In the genomic region with DNA sequence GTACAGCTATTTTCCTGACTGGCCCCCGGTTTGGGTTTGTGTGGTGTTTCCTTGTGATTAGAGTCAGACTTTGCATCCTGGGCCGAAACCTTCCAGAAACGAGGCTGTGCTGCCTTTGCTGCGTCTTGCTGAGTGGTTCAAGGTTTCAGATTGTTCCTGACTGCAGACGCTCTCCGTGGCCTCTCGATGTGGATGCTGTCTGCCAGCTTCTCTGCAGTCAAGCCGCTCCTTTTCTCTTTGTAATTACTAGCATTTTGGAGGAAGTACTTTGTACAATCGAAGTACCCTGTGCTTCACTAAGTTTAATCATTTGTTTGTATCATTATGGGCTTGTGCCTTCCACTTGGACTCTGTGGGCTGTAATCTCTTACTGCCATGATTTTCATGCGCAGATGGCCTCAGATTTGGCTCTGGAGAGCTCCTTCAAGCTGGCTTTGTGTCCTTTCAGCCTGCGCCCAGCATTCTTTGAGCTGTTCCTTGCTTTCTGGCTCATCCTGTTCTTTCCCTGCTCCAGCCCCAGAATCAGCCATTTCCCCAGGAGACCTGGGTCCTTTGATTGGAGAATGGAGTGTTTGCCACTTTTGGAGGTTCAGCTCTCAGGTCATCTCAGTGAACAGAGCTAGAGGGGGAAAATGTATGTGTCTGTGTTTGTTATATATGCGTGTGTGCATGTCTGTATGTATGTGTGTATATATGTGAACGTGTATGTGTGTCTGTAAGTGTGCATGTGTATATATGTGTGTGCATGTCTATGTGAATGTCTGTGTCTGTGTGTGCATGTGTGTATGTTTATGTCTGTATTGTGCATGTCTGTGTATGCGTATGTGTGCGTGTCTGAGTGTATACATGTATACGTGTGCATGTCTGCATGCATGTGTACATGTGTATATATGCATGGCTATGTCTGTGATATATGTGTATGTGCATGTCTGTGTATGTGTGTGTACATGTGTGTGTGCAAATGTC, we compare ENCODE assay signal across 15 cellular contexts. TPM values are rescaled to one million over a fixed set of nuclear protein-coding genes. Genes with fewer than 3 reads are reported as not detected.
DNase-seq lines count a peak whose midpoint lies in the region; ATAC-seq and TF ChIP-seq lines count a peak whose summit lies in the region.
"Had no signal": no experiment of that assay in that cellular context is flagged by ENCODE, and none has a peak within 500 bp of the region (broad histone marks: within the 10 kb centered on the region; RNA-seq: fewer than 3 reads in every experiment).

No MANE protein-coding gene starts in this region.

- peaks cover 6% of the 10 kb centered on the region for H3K36me3 Mint-ChIP-seq in WTC11

- H3K4me1 ChIP-seq in cardiac muscle cell (ENCODE audit: low read depth) (no peaks in the 10 kb centered on the region), hepatocyte (ENCODE audit: insufficient read depth) (no peaks in the 10 kb centered on the region), aorta (ENCODE audit: control insufficient read depth in 1 of 2, insufficient read depth in 2 of 2, low read length in 2 of 2) (no peaks in the 10 kb centered on the region)
- H3K4me1 ChIP-seq: adrenal gland, upper lobe of left lung had no signal

- peak overlapping the region; percentile 73 for H3K27ac Mint-ChIP-seq in WTC11
- H3K27ac Mint-ChIP-seq: activated T-cell treated with anti-CD3 and anti-CD28 coated beads, Interleukin-2, amount 50 U/mL, for 72 hours had no signal

- 88% methylated on average over 16 of the region's 16 CpGs for WGBS in hepatocyte (ENCODE audit: low lambda C conversion rate, missing lambda C conversion rate)
- 84 to 89% methylated on average over 16 of the region's 16 CpGs for WGBS in aorta, 2 donors

- H3K36me3 ChIP-seq in cardiac muscle cell (no peaks in the 10 kb centered on the region), hepatocyte (replicated peaks; ENCODE audit: insufficient read depth, low read depth) (no peaks in the 10 kb centered on the region), aorta (ENCODE audit: control insufficient read depth in 1 of 2, insufficient read depth in 2 of 2, low read length in 1 of 2) (no peaks in the 10 kb centered on the region)
- H3K36me3 ChIP-seq: adrenal gland, upper lobe of left lung had no signal

- H2AFZ ChIP-seq in hepatocyte = no peak overlapping the region

- H3K9me3 ChIP-seq in cardiac muscle cell (ENCODE audit: low read depth) (no peaks in the 10 kb centered on the region), hepatocyte (ENCODE audit: low read depth) (no peaks in the 10 kb centered on the region), aorta (ENCODE audit: control insufficient read depth, low read length) (no peaks in the 10 kb centered on the region)
- H3K9me3 ChIP-seq: adrenal gland, upper lobe of left lung had no signal

- H3K9me2 ChIP-seq in hepatocyte (replicated peaks; ENCODE audit: insufficient read depth) = no peaks in the 10 kb centered on the region

- no peak overlapping the region for H3K4me2 ChIP-seq in hepatocyte

- DNase-seq in cardiac muscle cell (ENCODE audit: low read depth in 1 of 2, low spot score in 1 of 2) (peak in 1 of 2 donors; percentile 23), cardiac septum (ENCODE audit: low spot score) (no peak), WTC11 (ENCODE audit: low spot score) (no peak), hepatocyte (ENCODE audit: low spot score) (no peak), aorta (no peak), SK-N-DZ (ENCODE audit: low spot score) (no peak)
- DNase-seq: islet precursor cell, occipital lobe, SHP77 treated with DMSO at 0.1 percent for 48 hours had no signal

- TF ChIP-seq CTCF in cardiac muscle cell (IDR thresholded peaks at IDR 0.05; ENCODE audit: low read depth, low read length) = no peak
- no peak for TF ChIP-seq CTCF in WTC11 (IDR thresholded peaks at IDR 0.05)
- TF ChIP-seq CTCF in hepatocyte (IDR thresholded peaks at IDR 0.05; ENCODE audit: poor library complexity) = no peak

- intact Hi-C loops in cardiac septum (cut with DNase I) (loop anchor here (2.0 kb wide), 1 partner anchor 93 kb away; no protein-coding TSS in a partner anchor), aorta (cut with DNase I) (loop anchor here (2.0 to 10.0 kb wide), 7 partner anchors 93 to 585 kb away; no protein-coding TSS in a partner anchor)

- ATAC-seq in WTC11 (no peak), aorta (ENCODE audit: low FRiP score) (peak; percentile 52), GM21423 (IDR thresholded peaks at IDR 0.05; ENCODE audit: unreplicated experiment) (no peak), GM21360 (IDR thresholded peaks at IDR 0.05; ENCODE audit: unreplicated experiment) (no peak)

- H3K9me3 Mint-ChIP-seq in WTC11 = peaks cover 14% of the 10 kb centered on the region
- H3K9me3 Mint-ChIP-seq: CD8-positive, alpha-beta memory T cell had no signal

- H3K27me3 Mint-ChIP-seq in WTC11 (ENCODE audit: low read depth) = no peaks in the 10 kb centered on the region
- H3K27me3 Mint-ChIP-seq: CD8-positive, alpha-beta memory T cell had no signal

- H3K79me2 ChIP-seq in hepatocyte = no peaks in the 10 kb centered on the region

- CTCF ChIA-PET in WTC11 (lab: Charles Lee) = interaction anchor here (0.6 to 4.8 kb wide), 15 partner anchors 10 to 275 kb away, joined by 3 to 61 read pairs (median 5); no protein-coding TSS in a partner anchor

- H3K4me3 Mint-ChIP-seq in WTC11 = no peak overlapping the region
- H3K4me3 Mint-ChIP-seq: activated T-cell treated with anti-CD3 and anti-CD28 coated beads, Interleukin-2, amount 50 U/mL, for 72 hours; CD8-positive, alpha-beta memory T cell had no signal

- POLR2A ChIA-PET in WTC11 (lab: Charles Lee) = no interaction called here

- no peaks in the 10 kb centered on the region for H4K20me1 ChIP-seq in hepatocyte (ENCODE audit: insufficient read depth, poor library complexity, severe bottlenecking)

- no peak overlapping the region for H3K4me3 ChIP-seq in cardiac muscle cell
- H3K4me3 ChIP-seq in hepatocyte = no peak overlapping the region
- no peak overlapping the region for H3K4me3 ChIP-seq in aorta (ENCODE audit: low read length in 2 of 2)
- H3K4me3 ChIP-seq: adrenal gland, upper lobe of left lung had no signal

- no peaks in the 10 kb centered on the region for H3K4me1 Mint-ChIP-seq in WTC11

- H3K27ac ChIP-seq in cardiac muscle cell (peak overlapping the region; percentile 35), hepatocyte (peak overlapping the region; percentile 23), aorta (ENCODE audit: low read depth in 1 of 2, low read length in 2 of 2) (peak overlapping the region in 1 of 2 donors; percentile 27)
- H3K27ac ChIP-seq: adrenal gland, upper lobe of left lung had no signal

- H3K27me3 ChIP-seq in cardiac muscle cell (no peaks in the 10 kb centered on the region), hepatocyte (no peaks in the 10 kb centered on the region), aorta (ENCODE audit: control insufficient read depth in 1 of 2, insufficient read depth in 2 of 2, low read length in 1 of 2) (no peaks in the 10 kb centered on the region)
- H3K27me3 ChIP-seq: adrenal gland, upper lobe of left lung had no signal

TF ChIP-seq in WTC11, 78 proteins besides CTCF, POLR2A, EP300 and RAD21 (continues in another document):
- no peak for TF ChIP-seq ZNF416 (CRISPR knock-in tag; IDR thresholded peaks at IDR 0.05)
- no peak for TF ChIP-seq ZNF263 (CRISPR knock-in tag; IDR thresholded peaks at IDR 0.05; ENCODE audit: low read depth)
- TF ChIP-seq, protein P1, sequence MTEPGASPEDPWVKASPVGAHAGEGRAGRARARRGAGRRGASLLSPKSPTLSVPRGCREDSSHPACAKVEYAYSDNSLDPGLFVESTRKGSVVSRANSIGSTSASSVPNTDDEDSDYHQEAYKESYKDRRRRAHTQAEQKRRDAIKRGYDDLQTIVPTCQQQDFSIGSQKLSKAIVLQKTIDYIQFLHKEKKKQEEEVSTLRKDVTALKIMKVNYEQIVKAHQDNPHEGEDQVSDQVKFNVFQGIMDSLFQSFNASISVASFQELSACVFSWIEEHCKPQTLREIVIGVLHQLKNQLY (CRISPR knock-in tag; IDR thresholded peaks at IDR 0.05) = no peak
- TF ChIP-seq FOXK1 (CRISPR knock-in tag; IDR thresholded peaks at IDR 0.05) = no peak
- TF ChIP-seq ELF4 (CRISPR knock-in tag; IDR thresholded peaks at IDR 0.05; ENCODE audit: low read depth) = no peak
- TF ChIP-seq OVOL2 (CRISPR knock-in tag; IDR thresholded peaks at IDR 0.05; ENCODE audit: borderline replicate concordance) = no peak
- no peak for TF ChIP-seq ZNF396 (CRISPR knock-in tag; IDR thresholded peaks at IDR 0.05; ENCODE audit: borderline replicate concordance)
- TF ChIP-seq ZNF121 (CRISPR knock-in tag; IDR thresholded peaks at IDR 0.05) = no peak
- TF ChIP-seq JAZF1 (CRISPR knock-in tag; IDR thresholded peaks at IDR 0.05) = no peak
- no peak for TF ChIP-seq IRF2 (CRISPR knock-in tag; IDR thresholded peaks at IDR 0.05; ENCODE audit: borderline replicate concordance, low read depth)
- no peak for TF ChIP-seq MYBL2 (CRISPR knock-in tag; IDR thresholded peaks at IDR 0.05)
- TF ChIP-seq, protein P2, sequence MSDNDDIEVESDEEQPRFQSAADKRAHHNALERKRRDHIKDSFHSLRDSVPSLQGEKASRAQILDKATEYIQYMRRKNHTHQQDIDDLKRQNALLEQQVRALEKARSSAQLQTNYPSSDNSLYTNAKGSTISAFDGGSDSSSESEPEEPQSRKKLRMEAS (CRISPR knock-in tag; IDR thresholded peaks at IDR 0.05) = no peak
- TF ChIP-seq NFE2L1 (CRISPR knock-in tag; IDR thresholded peaks at IDR 0.05) = no peak
- TF ChIP-seq, protein P3, sequence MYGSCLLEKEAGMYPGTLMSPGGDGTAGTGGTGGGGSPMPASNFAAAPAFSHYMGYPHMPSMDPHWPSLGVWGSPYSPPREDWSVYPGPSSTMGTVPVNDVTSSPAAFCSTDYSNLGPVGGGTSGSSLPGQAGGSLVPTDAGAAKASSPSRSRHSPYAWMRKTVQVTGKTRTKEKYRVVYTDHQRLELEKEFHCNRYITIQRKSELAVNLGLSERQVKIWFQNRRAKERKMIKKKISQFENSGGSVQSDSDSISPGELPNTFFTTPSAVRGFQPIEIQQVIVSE (CRISPR knock-in tag; IDR thresholded peaks at IDR 0.05; ENCODE audit: borderline replicate concordance) = no peak

RNA-seq across cellular contexts. Expression of a gene that starts 49.5 kb away (rescaled TPM):
- total RNA-seq in cardiac muscle cell (8.3 and 13.9 TPM in 2 replicates), cardiac septum (16.3 TPM), WTC11 (2021) (14.7 to 18.7 TPM (median 16.8 TPM) in 3 replicates), hepatocyte (9.0 and 9.7 TPM in 2 replicates), aorta (10 to 100 TPM; 21.0 to 21.5 TPM)
- polyA plus RNA-seq in cardiac muscle cell (10.8 and 12.1 TPM in 2 replicates), hepatocyte (8.4 and 9.1 TPM in 2 replicates), aorta (10 to 100 TPM; 14.4 to 15.8 TPM)
- polyA plus RNA-seq in SK-N-DZ (2014; cell fraction: cytosol; rRNA removed) = 5.2 and 6.8 TPM in 2 replicates
- 1.8 and 2.7 TPM in 2 replicates for polyA plus RNA-seq in SK-N-DZ (2014; cell fraction: nucleus; rRNA removed)

RNA-seq across cellular contexts. Expression of a gene that starts 56.9 kb away (rescaled TPM):
- total RNA-seq in cardiac muscle cell (15.6 and 16.7 TPM in 2 replicates), cardiac septum (54.8 TPM), WTC11 (2021) (36.2 to 43.9 TPM (median 39.1 TPM) in 3 replicates), hepatocyte (13.0 and 19.3 TPM in 2 replicates), aorta (10 to 100 TPM; 31.3 to 42.8 TPM)
- polyA plus RNA-seq in cardiac muscle cell (16.7 and 25.6 TPM in 2 replicates), hepatocyte (27.9 and 30.1 TPM in 2 replicates), aorta (10 to 100 TPM; 20.0 to 45.2 TPM)
- 18.3 and 18.4 TPM in 2 replicates for polyA plus RNA-seq in SK-N-DZ (2014; cell fraction: cytosol; rRNA removed)
- polyA plus RNA-seq in SK-N-DZ (2014; cell fraction: nucleus; rRNA removed) = 15.4 and 30.0 TPM in 2 replicates
